Comparison of ENCODE assay signal across 19 cellular contexts in genomic region chr5:98433022-98433421, GRCh38.
"Had no signal": no experiment of that assay in that cellular context is flagged by ENCODE, and none has a peak within 500 bp of the region (broad histone marks: within the 10 kb centered on the region; RNA-seq: fewer than 3 reads in every experiment).

No MANE protein-coding gene starts in this region.

- H3K9me3 ChIP-seq: ascending aorta, tibial artery had no signal

- H3K9me3 Mint-ChIP-seq: activated CD4-positive, alpha-beta T cell treated with anti-CD3 and anti-CD28 coated beads, Interleukin-2, amount 10 ng/mL, durations not matched to agents 7 days and 5 days; activated T-cell treated with anti-CD3 and anti-CD28 coated beads, Interleukin-2, amount 50 U/mL, for 4 hours; nephron progenitor cell had no signal

- H3K27me3 Mint-ChIP-seq: progenitor cell of endocrine pancreas had no signal

- H3K36me3 ChIP-seq: ascending aorta, tibial artery had no signal

- H3K79me2 ChIP-seq: hepatocyte had no signal

- H2AFZ ChIP-seq: hepatocyte had no signal

- H3K27ac ChIP-seq: ascending aorta, coronary artery, hepatocyte, tibial artery had no signal

- H3K4me1 ChIP-seq: ascending aorta had no signal

- H3K27ac Mint-ChIP-seq: activated CD4-positive, alpha-beta T cell treated with anti-CD3 and anti-CD28 coated beads, Interleukin-2, amount 10 ng/mL, durations not matched to agents 7 days and 5 days; nephron progenitor cell; progenitor cell of endocrine pancreas had no signal

- ATAC-seq: activated CD4-positive, CD25-positive, alpha-beta regulatory T cell treated with anti-CD3 and anti-CD28 coated beads, Interleukin-2, amount 50 U/mL, for 24 hours; activated T-cell treated with anti-CD3 and anti-CD28 coated beads, Interleukin-2, amount 50 U/mL, for 4 hours had no signal

- H3K27me3 ChIP-seq: ascending aorta, hepatocyte, tibial artery had no signal

- DNase-seq: activated CD4-positive, alpha-beta T cell treated with anti-CD3 and anti-CD28 coated beads, Interleukin-2, amount 10 ng/mL, durations not matched to agents 7 days and 5 days; activated CD8-positive, alpha-beta memory T cell treated with anti-CD3 and anti-CD28 coated beads, Interleukin-2, amount 50 U/mL, for 4 hours; activated effector memory CD4-positive, alpha-beta T cell treated with Interleukin-2 at 50 U/mL for 16 hours; activated naive CD4-positive, alpha-beta T cell treated with anti-CD3 and anti-CD28 coated beads, Interleukin-2, amount 50 U/mL, for 16 hours; activated T-cell treated with anti-CD3 and anti-CD28 coated beads, Interleukin-2, amount 50 U/mL, for 4 hours; islet precursor cell; nephron progenitor cell; stimulated activated CD4-positive, alpha-beta T cell treated with anti-CD3 and anti-CD28 coated beads, Interleukin-12 subunit alpha, Interleukin-12 subunit beta, amount 100 ng/mL, for 4 hours; stimulated activated CD4-positive, alpha-beta T cell treated with anti-CD3 and anti-CD28 coated beads, Interleukin-1b, Interleukin-23, amount 100 ng/mL, for 48 hours; stimulated activated naive CD4-positive, alpha-beta T cell treated with Interleukin-2 at 50 U/mL for 16 hours; substantia nigra; T-helper 1 cell; T1000; tibial artery had no signal

- H3K4me3 ChIP-seq: ascending aorta, coronary artery, hepatocyte, tibial artery had no signal

- H3K4me3 Mint-ChIP-seq: activated CD4-positive, alpha-beta T cell treated with anti-CD3 and anti-CD28 coated beads, Interleukin-2, amount 10 ng/mL, durations not matched to agents 7 days and 5 days; activated T-cell treated with anti-CD3 and anti-CD28 coated beads, Interleukin-2, amount 50 U/mL, for 4 hours; nephron progenitor cell had no signal
